In the genomic region with DNA sequence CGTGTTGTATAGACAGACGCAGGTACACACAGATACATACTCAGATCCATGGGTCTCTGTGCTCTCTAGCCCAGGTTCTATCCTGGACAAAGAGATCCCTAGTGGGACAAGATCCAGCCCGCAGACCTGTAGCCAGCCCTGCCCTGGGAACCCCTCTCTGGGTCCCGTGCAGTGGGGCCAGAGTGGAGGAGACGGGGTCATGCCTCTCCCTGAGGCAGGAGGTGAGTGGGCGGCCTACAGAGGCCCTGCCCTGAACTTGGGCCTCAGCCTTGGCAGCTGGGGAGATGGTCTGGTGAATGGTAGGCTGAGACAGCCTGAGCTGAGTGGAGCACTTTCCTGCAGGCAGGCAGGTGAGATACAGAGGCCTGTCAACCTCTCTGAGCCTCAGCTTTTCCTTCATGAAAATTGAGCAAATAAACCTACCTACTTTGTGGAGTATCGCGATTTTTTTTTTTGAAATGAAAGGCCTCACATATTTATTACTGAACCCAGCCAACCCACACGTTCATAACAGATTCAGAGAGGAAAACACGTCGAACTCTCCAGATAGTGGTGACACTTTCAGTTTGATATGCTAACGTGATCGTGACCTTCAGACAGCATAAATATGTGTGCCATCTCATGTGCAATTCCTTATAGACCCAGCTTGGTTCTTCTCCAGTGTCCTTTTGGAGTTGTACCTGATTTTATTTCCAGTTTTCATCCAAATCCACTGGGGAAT, we compare ENCODE assay signal across 10 cellular contexts. TPM values are rescaled to one million over a fixed set of nuclear protein-coding genes. Genes with fewer than 3 reads are reported as not detected.
A peak's percentile ranks its signal among the peaks of the same experiment; 100 is the strongest.
DNase-seq lines count a peak whose midpoint lies in the region; ATAC-seq, FAIRE-seq and TF ChIP-seq lines count a peak whose summit lies in the region.
"Had no signal": no experiment of that assay in that cellular context is flagged by ENCODE, and none has a peak within 500 bp of the region (broad histone marks: within the 10 kb centered on the region; RNA-seq: fewer than 3 reads in every experiment).

No MANE protein-coding gene starts in this region.

- CTCF ChIA-PET in activated CD4-positive, alpha-beta T cell treated with anti-CD3 and anti-CD28 coated beads for 36 hours (lab: Charles Lee), result interaction anchor here (0.7 to 0.9 kb wide), 3 partner anchors 44 to 425 kb away, joined by 3 to 4 read pairs (median 3); a partner anchor contains a TSS

- H3K27me3 Mint-ChIP-seq in activated CD4-positive, alpha-beta T cell treated with anti-CD3 and anti-CD28 coated beads for 36 hours, result no peaks in the 10 kb centered on the region
- peaks cover 0 to 3% (median 0%) of the 10 kb centered on the region in 5 donors for H3K27me3 Mint-ChIP-seq in naive thymus-derived CD8-positive, alpha-beta T cell

- 42 to 57% methylated on average over 10 to 13 of the region's 13 CpGs for WGBS in testis, 2 donors

- peak overlapping the region; percentile 54 for H3K4me3 Mint-ChIP-seq in activated CD4-positive, alpha-beta T cell treated with anti-CD3 and anti-CD28 coated beads for 36 hours
- peak overlapping the region in 9 of 10 donors; percentile 37 to 86 (median 52) for H3K4me3 Mint-ChIP-seq in naive thymus-derived CD8-positive, alpha-beta T cell

- peak; percentile 82 for DNase-seq in activated CD4-positive, alpha-beta T cell treated with anti-CD3 and anti-CD28 coated beads for 36 hours
- DNase-seq in activated CD4-positive, alpha-beta T cell treated with anti-CD3 and anti-CD28 coated beads, Interleukin-2, amount 50 U/mL, for 4 hours, result no peak
- peak; percentile 50 for DNase-seq in activated naive CD4-positive, alpha-beta T cell treated with anti-CD3 and anti-CD28 coated beads, Interleukin-2, amount 50 U/mL, for 16 hours
- peak in 3 of 10 donors; percentile 20 to 42 (median 28) for DNase-seq in naive thymus-derived CD8-positive, alpha-beta T cell
- DNase-seq in testis (no peak), H54 (ENCODE audit: insufficient read length, low spot score) (no peak), NCI-H1930 (lab: John Stamatoyannopoulos, UW) (no peak), foreskin keratinocyte (no peak)
- DNase-seq: NCI-H1417 treated with DMSO at 0.1 percent for 48 hours had no signal

- H3K4me3 ChIP-seq in testis, result no peak overlapping the region

- H3K36me3 Mint-ChIP-seq in activated CD4-positive, alpha-beta T cell treated with anti-CD3 and anti-CD28 coated beads for 36 hours (ENCODE audit: low read depth), result peaks cover 13% of the 10 kb centered on the region
- H3K36me3 Mint-ChIP-seq in naive thymus-derived CD8-positive, alpha-beta T cell, result peaks cover 0 to 1% (median 0%) of the 10 kb centered on the region in 3 donors

- TF ChIP-seq CTCF in testis (IDR thresholded peaks at IDR 0.05), result no peak
- TF ChIP-seq CTCF in foreskin keratinocyte (conservative IDR thresholded peaks at IDR 0.05), result no peak

- peaks cover 60% of the 10 kb centered on the region for H3K4me1 Mint-ChIP-seq in activated CD4-positive, alpha-beta T cell treated with anti-CD3 and anti-CD28 coated beads for 36 hours
- peaks cover 24 to 52% (median 48%) of the 10 kb centered on the region in 4 donors for H3K4me1 Mint-ChIP-seq in naive thymus-derived CD8-positive, alpha-beta T cell

- FAIRE-seq in H54 (lab: Jason Lieb, UNC), result no peak

- H3K4me1 ChIP-seq in testis (peaks cover 29% of the 10 kb centered on the region), foreskin keratinocyte (peaks cover 10% of the 10 kb centered on the region)

- intact Hi-C loops in activated CD4-positive, alpha-beta T cell treated with anti-CD3 and anti-CD28 coated beads for 36 hours (cut with DNase I, micrococcal nuclease), result loop anchor here in 1 of 2 experiments (5.0 kb wide), 1 partner anchor 257 kb away; a partner anchor contains a TSS
- intact Hi-C loops in testis (cut with DNase I; ENCODE audit: low total_unique reads), result no loop called here

- POLR2A ChIA-PET in activated CD4-positive, alpha-beta T cell treated with anti-CD3 and anti-CD28 coated beads for 36 hours (lab: Charles Lee), result interaction anchor here (1.0 to 11.4 kb wide), 2 partner anchors 8 to 16 kb away, joined by 3 to 284 read pairs; no protein-coding TSS in a partner anchor
- POLR2A ChIA-PET in naive thymus-derived CD8-positive, alpha-beta T cell (lab: Charles Lee), result interaction anchor here (0.7 to 23.0 kb wide), 4 partner anchors 8 to 256 kb away, joined by 3 to 2305 read pairs (median 8); a partner anchor contains a TSS

- TF ChIP-seq POLR2A in testis (IDR thresholded peaks at IDR 0.05) (no peak), H54 (IDR thresholded peaks at IDR 0.05; ENCODE audit: low read depth, low read length) (no peak)

- H3K27ac ChIP-seq in testis (peak overlapping the region; percentile 41 to 57), foreskin keratinocyte (no peak overlapping the region)

- ATAC-seq in activated CD4-positive, alpha-beta T cell treated with anti-CD3 and anti-CD28 coated beads for 36 hours, result peak; percentile 17
- ATAC-seq in naive thymus-derived CD8-positive, alpha-beta T cell, result no peak
- ATAC-seq in foreskin keratinocyte, result no peak

- H3K9me3 ChIP-seq in testis, result no peaks in the 10 kb centered on the region

- H3K27me3 ChIP-seq in testis (no peaks in the 10 kb centered on the region), foreskin keratinocyte (no peaks in the 10 kb centered on the region)

- H3K36me3 ChIP-seq in testis (ENCODE audit: low read depth, missing control alignments), result no peaks in the 10 kb centered on the region

- peaks cover 3% of the 10 kb centered on the region for H3K9me3 Mint-ChIP-seq in activated CD4-positive, alpha-beta T cell treated with anti-CD3 and anti-CD28 coated beads for 36 hours (ENCODE audit: low read depth)
- peaks cover 0 to 3% (median 0%) of the 10 kb centered on the region in 9 donors for H3K9me3 Mint-ChIP-seq in naive thymus-derived CD8-positive, alpha-beta T cell

- H3K27ac Mint-ChIP-seq in activated CD4-positive, alpha-beta T cell treated with anti-CD3 and anti-CD28 coated beads for 36 hours, result peak overlapping the region; percentile 91
- peak overlapping the region; percentile 83 to 95 (median 92) for H3K27ac Mint-ChIP-seq in naive thymus-derived CD8-positive, alpha-beta T cell

RNA-seq across cellular contexts. Expression of a gene that starts 3.4 kb away (rescaled TPM):
- 100 to 1,000 TPM; 254 to 311 TPM for total RNA-seq in activated CD4-positive, alpha-beta T cell treated with anti-CD3 and anti-CD28 coated beads for 36 hours
- 100 to 1,000 TPM; 181 to 189 TPM for total RNA-seq in naive thymus-derived CD8-positive, alpha-beta T cell
- polyA plus RNA-seq in naive thymus-derived CD8-positive, alpha-beta T cell, result 100 to 1,000 TPM in 1 of 3 donors, 10 to 100 TPM in 2; 43.3 to 169 (median 69.1) TPM
- total RNA-seq in testis, result 100 to 1,000 TPM; 615 to 654 TPM
- 96.4 TPM for polyA plus RNA-seq in testis (ENCODE audit: insufficient read depth, low read depth, low replicate concordance)
- 35.0 and 36.9 TPM in 2 replicates for total RNA-seq in foreskin keratinocyte
- 47.1 and 47.7 TPM in 2 replicates for polyA plus RNA-seq in foreskin keratinocyte

RNA-seq across cellular contexts. Expression of a gene that starts 10.6 kb away (rescaled TPM):
- under 1 TPM; 0.40 to 0.43 TPM for total RNA-seq in activated CD4-positive, alpha-beta T cell treated with anti-CD3 and anti-CD28 coated beads for 36 hours
- 1 to 10 TPM; 7.4 to 8.4 TPM for total RNA-seq in naive thymus-derived CD8-positive, alpha-beta T cell
- under 1 TPM in 2 of 3 donors, not detected in 1; 0.06 to 0.15 TPM for polyA plus RNA-seq in naive thymus-derived CD8-positive, alpha-beta T cell
- total RNA-seq in testis (10 to 100 TPM; 30.1 to 62.3 TPM), foreskin keratinocyte (0.03 and 0.04 TPM in 2 replicates)
- polyA plus RNA-seq in testis (ENCODE audit: insufficient read depth, low read depth, low replicate concordance) (88.1 TPM), foreskin keratinocyte (not detected in 2 replicates)

RNA-seq across cellular contexts. Expression of a gene that starts 38.0 kb away (rescaled TPM):
- total RNA-seq in activated CD4-positive, alpha-beta T cell treated with anti-CD3 and anti-CD28 coated beads for 36 hours, result 100 to 1,000 TPM; 269 to 370 TPM
- total RNA-seq in naive thymus-derived CD8-positive, alpha-beta T cell, result 10 to 100 TPM; 82.1 to 84.0 TPM
- 100 to 1,000 TPM; 162 to 198 (median 181) TPM for polyA plus RNA-seq in naive thymus-derived CD8-positive, alpha-beta T cell
- 100 to 1,000 TPM; 212 to 241 TPM for total RNA-seq in testis
- polyA plus RNA-seq in testis (ENCODE audit: insufficient read depth, low read depth, low replicate concordance), result 196 TPM
- total RNA-seq in foreskin keratinocyte, result 234 and 242 TPM in 2 replicates
- polyA plus RNA-seq in foreskin keratinocyte, result 365 and 374 TPM in 2 replicates

RNA-seq across cellular contexts. Expression of a gene that starts 55.5 kb away (rescaled TPM):
- 10 to 100 TPM; 20.0 to 20.9 TPM for total RNA-seq in activated CD4-positive, alpha-beta T cell treated with anti-CD3 and anti-CD28 coated beads for 36 hours
- 10 to 100 TPM; 55.9 to 61.0 TPM for total RNA-seq in naive thymus-derived CD8-positive, alpha-beta T cell
- 10 to 100 TPM in 1 of 3 donors, 1 to 10 TPM in 2; 9.3 to 11.9 (median 9.7) TPM for polyA plus RNA-seq in naive thymus-derived CD8-positive, alpha-beta T cell
- total RNA-seq in testis, result 10 to 100 TPM; 12.4 to 16.2 TPM
- polyA plus RNA-seq in testis (ENCODE audit: insufficient read depth, low read depth, low replicate concordance), result 10.8 TPM
- 4.5 and 6.4 TPM in 2 replicates for total RNA-seq in foreskin keratinocyte
- polyA plus RNA-seq in foreskin keratinocyte, result 2.9 and 4.2 TPM in 2 replicates

RNA-seq across cellular contexts. Expression of a gene that starts 58.6 kb away (rescaled TPM):
- total RNA-seq in activated CD4-positive, alpha-beta T cell treated with anti-CD3 and anti-CD28 coated beads for 36 hours, result not detected
- not detected for total RNA-seq in naive thymus-derived CD8-positive, alpha-beta T cell
- not detected for polyA plus RNA-seq in naive thymus-derived CD8-positive, alpha-beta T cell
- total RNA-seq in testis (10 to 100 TPM in 1 of 2 donors, 1 to 10 TPM in 1; 7.1 to 19.5 TPM), foreskin keratinocyte (not detected in 2 replicates)
- polyA plus RNA-seq in testis (ENCODE audit: insufficient read depth, low read depth, low replicate concordance) (5.7 TPM), foreskin keratinocyte (not detected in 2 replicates)
- total RNA-seq: mononuclear cell had no signal

Comparison
In these comparisons a context has a peak if more than half of its experiments do, and no peak if none do; other contexts are left out.
1. DNase-seq: peak in activated CD4-positive, alpha-beta T cell treated with anti-CD3 and anti-CD28 coated beads for 36 hours (single experiment) and activated naive CD4-positive, alpha-beta T cell treated with anti-CD3 and anti-CD28 coated beads, Interleukin-2, amount 50 U/mL, for 16 hours (single experiment); none in activated CD4-positive, alpha-beta T cell treated with anti-CD3 and anti-CD28 coated beads, Interleukin-2, amount 50 U/mL, for 4 hours (0 of 2), testis (single experiment), H54 (single experiment), NCI-H1930 (0 of 2) and foreskin keratinocyte (0 of 2).